ENCODE assay signal across 1 cellular context in genomic region chr22:29306175-29306829, GRCh38.
TF ChIP-seq lines count a peak whose summit lies in the region.

Gene GAS2L1, plus strand, starts transcription at chr22:29306650. Its CDS starts 1,456 bp downstream, at chr22:29308106.

TF ChIP-seq in HEK293, 187 proteins besides CTCF, POLR2A, EP300 and RAD21 (continued from another document):
- TF ChIP-seq, protein P1, sequence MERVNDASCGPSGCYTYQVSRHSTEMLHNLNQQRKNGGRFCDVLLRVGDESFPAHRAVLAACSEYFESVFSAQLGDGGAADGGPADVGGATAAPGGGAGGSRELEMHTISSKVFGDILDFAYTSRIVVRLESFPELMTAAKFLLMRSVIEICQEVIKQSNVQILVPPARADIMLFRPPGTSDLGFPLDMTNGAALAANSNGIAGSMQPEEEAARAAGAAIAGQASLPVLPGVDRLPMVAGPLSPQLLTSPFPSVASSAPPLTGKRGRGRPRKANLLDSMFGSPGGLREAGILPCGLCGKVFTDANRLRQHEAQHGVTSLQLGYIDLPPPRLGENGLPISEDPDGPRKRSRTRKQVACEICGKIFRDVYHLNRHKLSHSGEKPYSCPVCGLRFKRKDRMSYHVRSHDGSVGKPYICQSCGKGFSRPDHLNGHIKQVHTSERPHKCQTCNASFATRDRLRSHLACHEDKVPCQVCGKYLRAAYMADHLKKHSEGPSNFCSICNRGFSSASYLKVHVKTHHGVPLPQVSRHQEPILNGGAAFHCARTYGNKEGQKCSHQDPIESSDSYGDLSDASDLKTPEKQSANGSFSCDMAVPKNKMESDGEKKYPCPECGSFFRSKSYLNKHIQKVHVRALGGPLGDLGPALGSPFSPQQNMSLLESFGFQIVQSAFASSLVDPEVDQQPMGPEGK (tag by site-specific recombination; IDR thresholded peaks at IDR 0.05), result peak; percentile 86
- TF ChIP-seq ZSCAN5A (tag by site-specific recombination; IDR thresholded peaks at IDR 0.05) (peak; percentile 3; the same call in 1 of the 2 replicates), ZNF26 (tag by site-specific recombination; IDR thresholded peaks at IDR 0.05) (no peak), GLIS1 (tag by site-specific recombination; IDR thresholded peaks at IDR 0.05) (peak; percentile 96), ZNF394 (tag by site-specific recombination; IDR thresholded peaks at IDR 0.05; ENCODE audit: borderline replicate concordance) (peak; percentile 61; the same call in 1 of the 2 replicates), ZNF654 (tag by site-specific recombination; IDR thresholded peaks at IDR 0.05; ENCODE audit: low read depth) (no peak; the same call in 1 of the 2 replicates), ZNF274 (IDR thresholded peaks at IDR 0.05; ENCODE audit: low read length) (no peak), ZNF274 (tag by site-specific recombination; IDR thresholded peaks at IDR 0.05; ENCODE audit: borderline replicate concordance) (no peak), ZNF354C (tag by site-specific recombination; IDR thresholded peaks at IDR 0.05; ENCODE audit: borderline replicate concordance, low read depth) (no peak), SP3 (tag by site-specific recombination; IDR thresholded peaks at IDR 0.05) (peak; percentile 74), ZNF473 (tag by site-specific recombination; IDR thresholded peaks at IDR 0.05) (no peak), ZNF768 (tag by site-specific recombination; IDR thresholded peaks at IDR 0.05) (no peak), ZNF248 (tag by site-specific recombination; IDR thresholded peaks at IDR 0.05) (no peak)
- TF ChIP-seq, protein P2, sequence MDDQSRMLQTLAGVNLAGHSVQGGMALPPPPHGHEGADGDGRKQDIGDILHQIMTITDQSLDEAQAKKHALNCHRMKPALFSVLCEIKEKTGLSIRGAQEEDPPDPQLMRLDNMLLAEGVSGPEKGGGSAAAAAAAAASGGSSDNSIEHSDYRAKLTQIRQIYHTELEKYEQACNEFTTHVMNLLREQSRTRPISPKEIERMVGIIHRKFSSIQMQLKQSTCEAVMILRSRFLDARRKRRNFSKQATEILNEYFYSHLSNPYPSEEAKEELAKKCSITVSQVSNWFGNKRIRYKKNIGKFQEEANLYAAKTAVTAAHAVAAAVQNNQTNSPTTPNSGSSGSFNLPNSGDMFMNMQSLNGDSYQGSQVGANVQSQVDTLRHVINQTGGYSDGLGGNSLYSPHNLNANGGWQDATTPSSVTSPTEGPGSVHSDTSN (CRISPR knock-in tag; IDR thresholded peaks at IDR 0.05), result no peak
- TF ChIP-seq, protein P3, sequence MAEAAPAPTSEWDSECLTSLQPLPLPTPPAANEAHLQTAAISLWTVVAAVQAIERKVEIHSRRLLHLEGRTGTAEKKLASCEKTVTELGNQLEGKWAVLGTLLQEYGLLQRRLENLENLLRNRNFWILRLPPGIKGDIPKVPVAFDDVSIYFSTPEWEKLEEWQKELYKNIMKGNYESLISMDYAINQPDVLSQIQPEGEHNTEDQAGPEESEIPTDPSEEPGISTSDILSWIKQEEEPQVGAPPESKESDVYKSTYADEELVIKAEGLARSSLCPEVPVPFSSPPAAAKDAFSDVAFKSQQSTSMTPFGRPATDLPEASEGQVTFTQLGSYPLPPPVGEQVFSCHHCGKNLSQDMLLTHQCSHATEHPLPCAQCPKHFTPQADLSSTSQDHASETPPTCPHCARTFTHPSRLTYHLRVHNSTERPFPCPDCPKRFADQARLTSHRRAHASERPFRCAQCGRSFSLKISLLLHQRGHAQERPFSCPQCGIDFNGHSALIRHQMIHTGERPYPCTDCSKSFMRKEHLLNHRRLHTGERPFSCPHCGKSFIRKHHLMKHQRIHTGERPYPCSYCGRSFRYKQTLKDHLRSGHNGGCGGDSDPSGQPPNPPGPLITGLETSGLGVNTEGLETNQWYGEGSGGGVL (tag by site-specific recombination; IDR thresholded peaks at IDR 0.05), result 0 out of 2 replicates have a peak, but pooled peaks have one; percentile 5
- TF ChIP-seq, protein P4, sequence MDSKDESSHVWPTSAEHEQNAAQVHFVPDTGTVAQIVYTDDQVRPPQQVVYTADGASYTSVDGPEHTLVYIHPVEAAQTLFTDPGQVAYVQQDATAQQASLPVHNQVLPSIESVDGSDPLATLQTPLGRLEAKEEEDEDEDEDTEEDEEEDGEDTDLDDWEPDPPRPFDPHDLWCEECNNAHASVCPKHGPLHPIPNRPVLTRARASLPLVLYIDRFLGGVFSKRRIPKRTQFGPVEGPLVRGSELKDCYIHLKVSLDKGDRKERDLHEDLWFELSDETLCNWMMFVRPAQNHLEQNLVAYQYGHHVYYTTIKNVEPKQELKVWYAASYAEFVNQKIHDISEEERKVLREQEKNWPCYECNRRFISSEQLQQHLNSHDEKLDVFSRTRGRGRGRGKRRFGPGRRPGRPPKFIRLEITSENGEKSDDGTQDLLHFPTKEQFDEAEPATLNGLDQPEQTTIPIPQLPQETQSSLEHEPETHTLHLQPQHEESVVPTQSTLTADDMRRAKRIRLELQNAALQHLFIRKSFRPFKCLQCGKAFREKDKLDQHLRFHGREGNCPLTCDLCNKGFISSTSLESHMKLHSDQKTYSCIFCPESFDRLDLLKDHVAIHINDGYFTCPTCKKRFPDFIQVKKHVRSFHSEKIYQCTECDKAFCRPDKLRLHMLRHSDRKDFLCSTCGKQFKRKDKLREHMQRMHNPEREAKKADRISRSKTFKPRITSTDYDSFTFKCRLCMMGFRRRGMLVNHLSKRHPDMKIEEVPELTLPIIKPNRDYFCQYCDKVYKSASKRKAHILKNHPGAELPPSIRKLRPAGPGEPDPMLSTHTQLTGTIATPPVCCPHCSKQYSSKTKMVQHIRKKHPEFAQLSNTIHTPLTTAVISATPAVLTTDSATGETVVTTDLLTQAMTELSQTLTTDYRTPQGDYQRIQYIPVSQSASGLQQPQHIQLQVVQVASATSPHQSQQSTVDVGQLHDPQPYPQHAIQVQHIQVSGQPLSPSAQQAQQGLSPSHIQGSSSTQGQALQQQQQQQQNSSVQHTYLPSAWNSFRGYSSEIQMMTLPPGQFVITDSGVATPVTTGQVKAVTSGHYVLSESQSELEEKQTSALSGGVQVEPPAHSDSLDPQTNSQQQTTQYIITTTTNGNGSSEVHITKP (tag by site-specific recombination; IDR thresholded peaks at IDR 0.05), result peak; percentile 95
- TF ChIP-seq, protein P5, sequence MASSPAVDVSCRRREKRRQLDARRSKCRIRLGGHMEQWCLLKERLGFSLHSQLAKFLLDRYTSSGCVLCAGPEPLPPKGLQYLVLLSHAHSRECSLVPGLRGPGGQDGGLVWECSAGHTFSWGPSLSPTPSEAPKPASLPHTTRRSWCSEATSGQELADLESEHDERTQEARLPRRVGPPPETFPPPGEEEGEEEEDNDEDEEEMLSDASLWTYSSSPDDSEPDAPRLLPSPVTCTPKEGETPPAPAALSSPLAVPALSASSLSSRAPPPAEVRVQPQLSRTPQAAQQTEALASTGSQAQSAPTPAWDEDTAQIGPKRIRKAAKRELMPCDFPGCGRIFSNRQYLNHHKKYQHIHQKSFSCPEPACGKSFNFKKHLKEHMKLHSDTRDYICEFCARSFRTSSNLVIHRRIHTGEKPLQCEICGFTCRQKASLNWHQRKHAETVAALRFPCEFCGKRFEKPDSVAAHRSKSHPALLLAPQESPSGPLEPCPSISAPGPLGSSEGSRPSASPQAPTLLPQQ (tag by site-specific recombination; IDR thresholded peaks at IDR 0.05), result no peak
- TF ChIP-seq, protein P6, sequence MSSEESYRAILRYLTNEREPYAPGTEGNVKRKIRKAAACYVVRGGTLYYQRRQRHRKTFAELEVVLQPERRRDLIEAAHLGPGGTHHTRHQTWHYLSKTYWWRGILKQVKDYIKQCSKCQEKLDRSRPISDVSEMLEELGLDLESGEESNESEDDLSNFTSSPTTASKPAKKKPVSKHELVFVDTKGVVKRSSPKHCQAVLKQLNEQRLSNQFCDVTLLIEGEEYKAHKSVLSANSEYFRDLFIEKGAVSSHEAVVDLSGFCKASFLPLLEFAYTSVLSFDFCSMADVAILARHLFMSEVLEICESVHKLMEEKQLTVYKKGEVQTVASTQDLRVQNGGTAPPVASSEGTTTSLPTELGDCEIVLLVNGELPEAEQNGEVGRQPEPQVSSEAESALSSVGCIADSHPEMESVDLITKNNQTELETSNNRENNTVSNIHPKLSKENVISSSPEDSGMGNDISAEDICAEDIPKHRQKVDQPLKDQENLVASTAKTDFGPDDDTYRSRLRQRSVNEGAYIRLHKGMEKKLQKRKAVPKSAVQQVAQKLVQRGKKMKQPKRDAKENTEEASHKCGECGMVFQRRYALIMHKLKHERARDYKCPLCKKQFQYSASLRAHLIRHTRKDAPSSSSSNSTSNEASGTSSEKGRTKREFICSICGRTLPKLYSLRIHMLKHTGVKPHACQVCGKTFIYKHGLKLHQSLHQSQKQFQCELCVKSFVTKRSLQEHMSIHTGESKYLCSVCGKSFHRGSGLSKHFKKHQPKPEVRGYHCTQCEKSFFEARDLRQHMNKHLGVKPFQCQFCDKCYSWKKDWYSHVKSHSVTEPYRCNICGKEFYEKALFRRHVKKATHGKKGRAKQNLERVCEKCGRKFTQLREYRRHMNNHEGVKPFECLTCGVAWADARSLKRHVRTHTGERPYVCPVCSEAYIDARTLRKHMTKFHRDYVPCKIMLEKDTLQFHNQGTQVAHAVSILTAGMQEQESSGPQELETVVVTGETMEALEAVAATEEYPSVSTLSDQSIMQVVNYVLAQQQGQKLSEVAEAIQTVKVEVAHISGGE (tag by site-specific recombination; conservative IDR thresholded peaks at IDR 0.05; ENCODE audit: low read depth), result no peak; the same call in 1 of the 2 replicates
- TF ChIP-seq, protein P7, sequence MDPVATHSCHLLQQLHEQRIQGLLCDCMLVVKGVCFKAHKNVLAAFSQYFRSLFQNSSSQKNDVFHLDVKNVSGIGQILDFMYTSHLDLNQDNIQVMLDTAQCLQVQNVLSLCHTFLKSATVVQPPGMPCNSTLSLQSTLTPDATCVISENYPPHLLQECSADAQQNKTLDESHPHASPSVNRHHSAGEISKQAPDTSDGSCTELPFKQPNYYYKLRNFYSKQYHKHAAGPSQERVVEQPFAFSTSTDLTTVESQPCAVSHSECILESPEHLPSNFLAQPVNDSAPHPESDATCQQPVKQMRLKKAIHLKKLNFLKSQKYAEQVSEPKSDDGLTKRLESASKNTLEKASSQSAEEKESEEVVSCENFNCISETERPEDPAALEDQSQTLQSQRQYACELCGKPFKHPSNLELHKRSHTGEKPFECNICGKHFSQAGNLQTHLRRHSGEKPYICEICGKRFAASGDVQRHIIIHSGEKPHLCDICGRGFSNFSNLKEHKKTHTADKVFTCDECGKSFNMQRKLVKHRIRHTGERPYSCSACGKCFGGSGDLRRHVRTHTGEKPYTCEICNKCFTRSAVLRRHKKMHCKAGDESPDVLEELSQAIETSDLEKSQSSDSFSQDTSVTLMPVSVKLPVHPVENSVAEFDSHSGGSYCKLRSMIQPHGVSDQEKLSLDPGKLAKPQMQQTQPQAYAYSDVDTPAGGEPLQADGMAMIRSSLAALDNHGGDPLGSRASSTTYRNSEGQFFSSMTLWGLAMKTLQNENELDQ (tag by site-specific recombination; IDR thresholded peaks at IDR 0.05; ENCODE audit: low read depth), result no peak
